ENCODE assay signal across 9 cellular contexts in the genomic region with DNA sequence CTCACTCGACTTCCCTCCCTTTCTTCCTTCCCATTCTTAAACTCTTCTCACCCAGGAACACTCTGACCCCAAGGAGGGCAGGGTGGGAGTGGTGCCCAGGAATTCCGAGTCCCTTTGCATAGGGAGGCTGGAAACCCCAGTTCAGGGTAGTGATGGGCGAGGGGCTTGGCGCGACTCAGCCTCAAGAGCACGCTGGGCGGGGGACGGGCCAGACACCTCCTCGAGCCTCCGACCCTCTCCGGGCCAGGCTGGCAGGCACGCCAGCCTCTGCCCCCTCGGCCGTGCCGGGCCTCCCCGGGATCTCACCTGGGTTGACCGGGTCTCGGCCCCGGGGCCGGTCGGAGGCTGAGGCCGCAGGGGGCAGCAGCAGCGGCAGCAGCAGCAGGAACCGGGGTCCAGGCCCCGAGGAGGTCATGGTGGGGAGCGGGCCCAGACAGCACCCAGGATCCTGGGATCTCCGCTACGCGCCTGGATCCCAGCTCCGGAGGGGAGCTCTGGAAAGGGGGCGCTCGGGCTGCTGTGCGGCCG. TPM values are rescaled to one million over a fixed set of nuclear protein-coding genes. Genes with fewer than 3 reads are reported as not detected.
DNase-seq lines count a peak whose midpoint lies in the region; ATAC-seq, FAIRE-seq and TF ChIP-seq lines count a peak whose summit lies in the region.
"Had no signal": no experiment of that assay in that cellular context is flagged by ENCODE, and none has a peak within 500 bp of the region (broad histone marks: within the 10 kb centered on the region; RNA-seq: fewer than 3 reads in every experiment).

No MANE protein-coding gene starts in this region.

- no peak for TF ChIP-seq EP300 in A549 (IDR thresholded peaks at IDR 0.05)

- peaks cover 5% of the 10 kb centered on the region for H3K36me3 Mint-ChIP-seq in activated naive CD8-positive, alpha-beta T cell treated with anti-CD3 and anti-CD28 coated beads, Interleukin-2, amount 10 ng/mL, durations not matched to agents 7 days and 5 days

- H3K9me3 Mint-ChIP-seq in activated naive CD8-positive, alpha-beta T cell treated with anti-CD3 and anti-CD28 coated beads, Interleukin-2, amount 10 ng/mL, durations not matched to agents 7 days and 5 days: no peaks in the 10 kb centered on the region

- H3K27ac Mint-ChIP-seq in activated naive CD8-positive, alpha-beta T cell treated with anti-CD3 and anti-CD28 coated beads, Interleukin-2, amount 10 ng/mL, durations not matched to agents 7 days and 5 days: peak overlapping the region; percentile 57

- H3K9ac ChIP-seq in kidney (ENCODE audit: low read length in 2 of 2): peak overlapping the region; percentile 58 to 80
- H3K9ac ChIP-seq in stomach smooth muscle (ENCODE audit: low read length in 2 of 2): peak overlapping the region; percentile 72 to 81

- no peak for TF ChIP-seq POLR2A in A549 (IDR thresholded peaks at IDR 0.05; ENCODE audit: low read length)

- H3K4me3 ChIP-seq in A549 (peak overlapping the region; percentile 97), kidney (ENCODE audit: low read length in 2 of 2) (peak overlapping the region; percentile 98), stomach smooth muscle (ENCODE audit: low read length in 2 of 2) (peak overlapping the region; percentile 90 to 97)

- no peaks in the 10 kb centered on the region for H3K27me3 ChIP-seq in stomach smooth muscle (ENCODE audit: control insufficient read depth in 1 of 2, insufficient read depth in 2 of 2, low read length in 2 of 2)

- ATAC-seq in A549: peak in 1 of 2 experiments; percentile 44; a peak in 4 of 6 replicates
- ATAC-seq in GM19023 (IDR thresholded peaks at IDR 0.05; ENCODE audit: unreplicated experiment): peak; percentile 27
- peak; percentile 1 for ATAC-seq in HG03378 (IDR thresholded peaks at IDR 0.05; ENCODE audit: unreplicated experiment)
- no peak for ATAC-seq in activated naive CD8-positive, alpha-beta T cell treated with anti-CD3 and anti-CD28 coated beads, Interleukin-2, amount 10 ng/mL, durations not matched to agents 7 days and 5 days (ENCODE audit: low read depth)

- H3K36me3 ChIP-seq in kidney (ENCODE audit: control insufficient read depth in 1 of 2, insufficient read depth in 2 of 2, low read length in 2 of 2) (peaks cover 0 to 1% of the 10 kb centered on the region in 2 donors), stomach smooth muscle (ENCODE audit: control insufficient read depth in 2 of 2, insufficient read depth in 2 of 2, low read length in 2 of 2) (peaks cover under 1 to 9% of the 10 kb centered on the region in 2 donors)

- H3K4me1 Mint-ChIP-seq in activated naive CD8-positive, alpha-beta T cell treated with anti-CD3 and anti-CD28 coated beads, Interleukin-2, amount 10 ng/mL, durations not matched to agents 7 days and 5 days: peaks cover 22% of the 10 kb centered on the region

- no peak for TF ChIP-seq RAD21 in A549 (conservative IDR thresholded peaks at IDR 0.05 in 1 of 2, IDR thresholded peaks at IDR 0.05 in 1 of 2)

- H3K4me3 Mint-ChIP-seq in activated naive CD8-positive, alpha-beta T cell treated with anti-CD3 and anti-CD28 coated beads, Interleukin-2, amount 10 ng/mL, durations not matched to agents 7 days and 5 days: peak overlapping the region; percentile 90

- H3K27me3 Mint-ChIP-seq in activated naive CD8-positive, alpha-beta T cell treated with anti-CD3 and anti-CD28 coated beads, Interleukin-2, amount 10 ng/mL, durations not matched to agents 7 days and 5 days: no peaks in the 10 kb centered on the region

- FAIRE-seq in A549 (lab: Jason Lieb, UNC) (no peak), kidney (lab: Jason Lieb, UNC) (no peak)

- POLR2A ChIA-PET in A549 (lab: Yijun Ruan, JAX): interaction anchor here (0.6 to 1.7 kb wide), 11 partner anchors 12 to 511 kb away, joined by 3 to 15 read pairs (median 4); a partner anchor contains a TSS
- POLR2A ChIA-PET in activated naive CD8-positive, alpha-beta T cell treated with anti-CD3 and anti-CD28 coated beads, Interleukin-2, amount 10 ng/mL, durations not matched to agents 7 days and 5 days (lab: Charles Lee): interaction anchor here (0.7 to 2.6 kb wide), 10 partner anchors 10 to 327 kb away, joined by 3 to 36 read pairs (median 6); a partner anchor contains a TSS

- no peak for DNase-seq in A549 (ENCODE audit: low read depth in 1 of 2, low spot score in 1 of 2)
- no peak for DNase-seq in activated naive CD8-positive, alpha-beta T cell treated with anti-CD3 and anti-CD28 coated beads, Interleukin-2, amount 10 ng/mL, durations not matched to agents 7 days and 5 days
- DNase-seq in kidney: no peak
- no peak for DNase-seq in stimulated activated CD8-positive, alpha-beta memory T cell treated with anti-CD3 and anti-CD28 coated beads, Interleukin-4, amount 100 ng/mL, for 48 hours
- DNase-seq in NCI-H446 treated with DMSO at 0.1 percent for 48 hours (lab: John Stamatoyannopoulos, UW): no peak

- CTCF ChIA-PET in A549 (lab: Yijun Ruan, JAX): interaction anchor here (0.8 to 6.8 kb wide), 15 partner anchors 10 to 322 kb away, joined by 3 to 49 read pairs (median 6); a partner anchor contains a TSS

- peak overlapping the region; percentile 91 for H3K4me2 ChIP-seq in A549

- H3K27ac ChIP-seq in A549 (peak overlapping the region; percentile 90 to 98), kidney (ENCODE audit: low read depth in 2 of 2, low read length in 2 of 2) (peak overlapping the region; percentile 97 to 99), stomach smooth muscle (ENCODE audit: low read length) (peak overlapping the region; percentile 80)

- peaks cover 17% of the 10 kb centered on the region for H3K4me1 ChIP-seq in A549
- peaks cover 6 to 23% of the 10 kb centered on the region in 2 donors for H3K4me1 ChIP-seq in kidney (ENCODE audit: control insufficient read depth in 1 of 2, insufficient read depth in 1 of 2, low read depth in 1 of 2, low read length in 2 of 2)
- H3K4me1 ChIP-seq in stomach smooth muscle (ENCODE audit: control insufficient read depth, insufficient read depth, low read length): peaks cover 35% of the 10 kb centered on the region

- TF ChIP-seq CTCF in A549 (IDR thresholded peaks at IDR 0.05): no peak
- TF ChIP-seq CTCF in kidney (IDR thresholded peaks at IDR 0.05; ENCODE audit: borderline replicate concordance, extremely low read depth, insufficient read depth): no peak

- H3K9me3 ChIP-seq in A549 (no peaks in the 10 kb centered on the region), kidney (ENCODE audit: control insufficient read depth in 1 of 2, low read length in 2 of 2) (no peaks in the 10 kb centered on the region), stomach smooth muscle (ENCODE audit: control insufficient read depth in 2 of 2, low read length in 2 of 2) (no peaks in the 10 kb centered on the region)

- intact Hi-C loops in kidney (cut with DNase I): no loop called here

- WGBS in A549 (ENCODE audit: missing lambda C conversion rate): 8% methylated on average over 10 of the region's 34 CpGs

RNA-seq across cellular contexts. Expression of a gene that starts 0.5 kb away (rescaled TPM):
- 21.1 and 26.0 TPM in 2 replicates for polyA plus RNA-seq in A549 (2011; rRNA removed)
- polyA plus RNA-seq in A549 (2012; cell fraction: cytosol; rRNA removed): 56.0 and 62.7 TPM in 2 replicates
- polyA plus RNA-seq in A549 (2012; cell fraction: nucleus; rRNA removed): 167 and 231 TPM in 2 replicates
- 48.7 to 52.8 TPM (median 50.6 TPM) in 3 replicates for polyA plus RNA-seq in A549 (2017; fragmentation: RNase III; extraction: RNeasy Plus Mini Kit Qiagen cat#74134 plus additional on column Dnase treatment)
- polyA minus RNA-seq in A549 (2011; rRNA and poly(A)+ RNA removed): 23.9 and 27.8 TPM in 2 replicates
- 10 to 100 TPM; 48.9 to 51.0 TPM for total RNA-seq in activated naive CD8-positive, alpha-beta T cell treated with anti-CD3 and anti-CD28 coated beads, Interleukin-2, amount 10 ng/mL, durations not matched to agents 7 days and 5 days
- total RNA-seq in kidney: 78.8 TPM
- polyA plus RNA-seq in kidney (ENCODE audit: insufficient read depth, low read depth, low replicate concordance): 53.5 TPM

RNA-seq across cellular contexts. Expression of a gene that starts 1.0 kb away (rescaled TPM):
- 29.5 and 33.2 TPM in 2 replicates for polyA plus RNA-seq in A549 (2011; rRNA removed)
- 52.6 and 59.5 TPM in 2 replicates for polyA plus RNA-seq in A549 (2012; cell fraction: cytosol; rRNA removed)
- 44.5 and 56.2 TPM in 2 replicates for polyA plus RNA-seq in A549 (2012; cell fraction: nucleus; rRNA removed)
- polyA plus RNA-seq in A549 (2017; fragmentation: RNase III; extraction: RNeasy Plus Mini Kit Qiagen cat#74134 plus additional on column Dnase treatment): 55.6 to 56.4 TPM (median 55.9 TPM) in 3 replicates
- 22.7 and 22.8 TPM in 2 replicates for polyA minus RNA-seq in A549 (2011; rRNA and poly(A)+ RNA removed)
- total RNA-seq in activated naive CD8-positive, alpha-beta T cell treated with anti-CD3 and anti-CD28 coated beads, Interleukin-2, amount 10 ng/mL, durations not matched to agents 7 days and 5 days: 10 to 100 TPM; 54.2 to 55.8 TPM
- total RNA-seq in kidney: 74.9 TPM
- polyA plus RNA-seq in kidney (ENCODE audit: insufficient read depth, low read depth, low replicate concordance): 208 TPM

RNA-seq across cellular contexts. Expression of a gene that starts 16.1 kb away (rescaled TPM):
- polyA plus RNA-seq in A549 (2011; rRNA removed): 0.11 and 0.14 TPM in 2 replicates
- polyA plus RNA-seq in A549 (2012; cell fraction: cytosol; rRNA removed): 0.05 TPM in 1 of 2 replicates, not detected in the other
- 0.02 and 0.10 TPM in 2 replicates for polyA plus RNA-seq in A549 (2012; cell fraction: nucleus; rRNA removed)
- 0.09 TPM in 1 of 3 replicates, not detected in the others for polyA plus RNA-seq in A549 (2017; fragmentation: RNase III; extraction: RNeasy Plus Mini Kit Qiagen cat#74134 plus additional on column Dnase treatment)
- polyA minus RNA-seq in A549 (2011; rRNA and poly(A)+ RNA removed): 0.44 TPM in 1 of 2 replicates, not detected in the other
- not detected for total RNA-seq in activated naive CD8-positive, alpha-beta T cell treated with anti-CD3 and anti-CD28 coated beads, Interleukin-2, amount 10 ng/mL, durations not matched to agents 7 days and 5 days
- 0.25 TPM for total RNA-seq in kidney
- 0.37 TPM for polyA plus RNA-seq in kidney (ENCODE audit: insufficient read depth, low read depth, low replicate concordance)
- total RNA-seq: renal cortical epithelial cell had no signal

RNA-seq across cellular contexts. Expression of a gene that starts 20.7 kb away (rescaled TPM):
- polyA plus RNA-seq in A549 (2011; rRNA removed) (9.6 and 12.0 TPM in 2 replicates), A549 (2017; fragmentation: RNase III; extraction: RNeasy Plus Mini Kit Qiagen cat#74134 plus additional on column Dnase treatment) (11.2 to 14.4 TPM (median 12.9 TPM) in 3 replicates), kidney (ENCODE audit: insufficient read depth, low read depth, low replicate concordance) (13.3 TPM)
- polyA plus RNA-seq in A549 (2012; cell fraction: cytosol; rRNA removed): 15.9 and 21.6 TPM in 2 replicates
- 103 and 123 TPM in 2 replicates for polyA plus RNA-seq in A549 (2012; cell fraction: nucleus; rRNA removed)
- polyA minus RNA-seq in A549 (2011; rRNA and poly(A)+ RNA removed): 11.3 and 11.9 TPM in 2 replicates
- 10 to 100 TPM; 26.6 to 30.1 TPM for total RNA-seq in activated naive CD8-positive, alpha-beta T cell treated with anti-CD3 and anti-CD28 coated beads, Interleukin-2, amount 10 ng/mL, durations not matched to agents 7 days and 5 days
- total RNA-seq in kidney: 11.9 TPM

RNA-seq across cellular contexts. Expression of a gene that starts 28.0 kb away (rescaled TPM):
- polyA plus RNA-seq in A549 (2011; rRNA removed): 111 TPM in 2 replicates
- polyA plus RNA-seq in A549 (2012; cell fraction: cytosol; rRNA removed): 265 and 386 TPM in 2 replicates
- 177 and 197 TPM in 2 replicates for polyA plus RNA-seq in A549 (2012; cell fraction: nucleus; rRNA removed)
- polyA plus RNA-seq in A549 (2017; fragmentation: RNase III; extraction: RNeasy Plus Mini Kit Qiagen cat#74134 plus additional on column Dnase treatment): 155 to 161 TPM (median 159 TPM) in 3 replicates
- polyA minus RNA-seq in A549 (2011; rRNA and poly(A)+ RNA removed): 44.8 and 54.8 TPM in 2 replicates
- 100 to 1,000 TPM in 1 of 2 experiments, 10 to 100 TPM in 1; 91.7 to 106 TPM for total RNA-seq in activated naive CD8-positive, alpha-beta T cell treated with anti-CD3 and anti-CD28 coated beads, Interleukin-2, amount 10 ng/mL, durations not matched to agents 7 days and 5 days
- 180 TPM for total RNA-seq in kidney
- polyA plus RNA-seq in kidney (ENCODE audit: insufficient read depth, low read depth, low replicate concordance): 472 TPM
